ENCODE assay signal across 1 cellular context in genomic region chr19:51489113-51489512, GRCh38.
A peak's percentile ranks its signal among the peaks of the same experiment; 100 is the strongest.
TF ChIP-seq lines count a peak whose summit lies in the region.

No MANE protein-coding gene starts in this region.

TF ChIP-seq in A549, 52 proteins besides CTCF, POLR2A, EP300 and RAD21:
- no peak for TF ChIP-seq REST (IDR thresholded peaks at IDR 0.05)
- TF ChIP-seq FOSL2 (IDR thresholded peaks at IDR 0.05): no peak
- 0 out of 2 replicates have a peak, but pooled peaks have one; percentile 18 for TF ChIP-seq FOSL2 (CRISPR knock-in tag; IDR thresholded peaks at IDR 0.05)
